In genomic region chr1:153841463-153841994, GRCh38 we compare ENCODE assay signal across 18 cellular contexts.
DNase-seq lines count a peak whose midpoint lies in the region; ATAC-seq and TF ChIP-seq lines count a peak whose summit lies in the region.
"Had no signal": no experiment of that assay in that cellular context is flagged by ENCODE, and none has a peak within 500 bp of the region (broad histone marks: within the 10 kb centered on the region; RNA-seq: fewer than 3 reads in every experiment).

No MANE protein-coding gene starts in this region.

- no peak overlapping the region for H2BK15ac ChIP-seq in mesenchymal stem cell (ENCODE audit: low read depth, poor library complexity, severe bottlenecking)
- no peak overlapping the region for H2BK15ac ChIP-seq in mesendoderm (replicated peaks; ENCODE audit: low read depth)

- no peak overlapping the region for H2AK5ac ChIP-seq in mesenchymal stem cell (ENCODE audit: low read length, severe bottlenecking)
- no peak overlapping the region for H2AK5ac ChIP-seq in mesendoderm (ENCODE audit: low read length)

- in situ Hi-C loops in astrocyte of the cerebellum (cut with HindIII; ENCODE audit: low sequenced_read_pairs), result no loop called here

- H2BK5ac ChIP-seq in mesenchymal stem cell (ENCODE audit: low read depth, low read length, poor library complexity, severe bottlenecking) (no peak overlapping the region), mesendoderm (ENCODE audit: low read length) (no peak overlapping the region)

- H3K27ac Mint-ChIP-seq in CD4-positive, alpha-beta T cell, result peak overlapping the region; percentile 64
- H3K27ac Mint-ChIP-seq: activated T-helper 1 cell treated with anti-CD3 and anti-CD28 coated beads, Interleukin-12 subunit alpha, Interleukin-12 subunit beta, Interleukin-2, Interleukin-4 antibody, amounts not matched to agents 30 ng/mL and 10 ng/mL and 1 ng/mL, durations not matched to agents 14 hours and 24 hours and 36 hours had no signal

- no peak overlapping the region for H4K91ac ChIP-seq in mesenchymal stem cell (ENCODE audit: low read length)

- H3K4ac ChIP-seq in mesenchymal stem cell (ENCODE audit: low read depth in 1 of 2, low read length in 2 of 2) (no peak overlapping the region), mesendoderm (ENCODE audit: low read depth, low read length) (no peak overlapping the region)

- H3K9me3 ChIP-seq in CD4-positive, alpha-beta T cell (ENCODE audit: control insufficient read depth, low read length), result no peaks in the 10 kb centered on the region
- H3K9me3 ChIP-seq in mesenchymal stem cell (ENCODE audit: control insufficient read depth, low read length) (no peaks in the 10 kb centered on the region), WERI-Rb-1 (ENCODE audit: severe bottlenecking) (no peaks in the 10 kb centered on the region)
- H3K9me3 ChIP-seq: Caco-2, left lung, prostate gland had no signal

- H3K36me3 ChIP-seq in mesenchymal stem cell (ENCODE audit: control insufficient read depth in 1 of 2, insufficient read depth in 2 of 2, low read depth in 1 of 2, low read length in 2 of 2), result no peaks in the 10 kb centered on the region
- no peaks in the 10 kb centered on the region for H3K36me3 ChIP-seq in mesendoderm (ENCODE audit: control insufficient read depth, insufficient read depth, low read length)
- peaks cover 12% of the 10 kb centered on the region for H3K36me3 ChIP-seq in WERI-Rb-1
- H3K36me3 ChIP-seq: left lung, prostate gland had no signal

- no peaks in the 10 kb centered on the region for H3K27me3 Mint-ChIP-seq in CD4-positive, alpha-beta T cell

- H3K9me3 Mint-ChIP-seq in CD4-positive, alpha-beta T cell, result no peaks in the 10 kb centered on the region
- H3K9me3 Mint-ChIP-seq: activated T-helper 1 cell treated with anti-CD3 and anti-CD28 coated beads, Interleukin-12 subunit alpha, Interleukin-12 subunit beta, Interleukin-2, Interleukin-4 antibody, amounts not matched to agents 30 ng/mL and 10 ng/mL and 1 ng/mL, durations not matched to agents 14 hours and 24 hours and 36 hours had no signal

- H3K36me3 Mint-ChIP-seq in CD4-positive, alpha-beta T cell (ENCODE audit: low read depth), result peaks cover 29% of the 10 kb centered on the region

- H3K9ac ChIP-seq in mesenchymal stem cell (ENCODE audit: low read length), result peak overlapping the region; percentile 2
- no peak overlapping the region for H3K9ac ChIP-seq in mesendoderm (ENCODE audit: low read length)

- H3K14ac ChIP-seq in mesenchymal stem cell (ENCODE audit: low read length in 2 of 2), result no peak overlapping the region

- POLR2A ChIA-PET in CD4-positive, alpha-beta T cell (lab: Charles Lee), result no interaction called here

- H3K27me3 ChIP-seq in CD4-positive, alpha-beta T cell (ENCODE audit: control insufficient read depth, insufficient read depth, low read length), result no peaks in the 10 kb centered on the region
- H3K27me3 ChIP-seq in mesenchymal stem cell (ENCODE audit: control insufficient read depth in 1 of 2, insufficient read depth in 1 of 2, low read length in 2 of 2) (no peaks in the 10 kb centered on the region), mesendoderm (ENCODE audit: insufficient read depth, low read length, poor library complexity) (no peaks in the 10 kb centered on the region), WERI-Rb-1 (ENCODE audit: insufficient read depth, low read depth, severe bottlenecking) (no peaks in the 10 kb centered on the region)
- H3K27me3 ChIP-seq: left lung had no signal

- DNase-seq in CD4-positive, alpha-beta T cell, result no peak
- DNase-seq in HCEC 1CT, result peak; percentile 43
- peak; percentile 1 for DNase-seq in astrocyte of the cerebellum (ENCODE audit: low read depth)
- DNase-seq in mesenchymal stem cell, result no peak
- no peak for DNase-seq in T-helper 2 cell
- DNase-seq in mesendoderm, result no peak
- DNase-seq in WERI-Rb-1, result no peak
- DNase-seq: activated CD4-positive, alpha-beta T cell treated with anti-CD3 and anti-CD28 coated beads, Interleukin-2, amount 50 U/mL, for 1 hour; Caco-2; dermis blood vessel endothelial cell; erythroblast; substantia nigra; T-helper 9 cell had no signal

- peaks cover 16% of the 10 kb centered on the region for H3K79me1 ChIP-seq in mesenchymal stem cell (replicated peaks; ENCODE audit: low read length, poor library complexity, severe bottlenecking)
- peaks cover 4% of the 10 kb centered on the region for H3K79me1 ChIP-seq in mesendoderm (ENCODE audit: low read length)

- no peak overlapping the region for H2AFZ ChIP-seq in mesenchymal stem cell (ENCODE audit: low read depth, low read length)

- no peak overlapping the region for H3K4me2 ChIP-seq in mesenchymal stem cell (ENCODE audit: low read length, poor library complexity, severe bottlenecking)
- H3K4me2 ChIP-seq in mesendoderm (ENCODE audit: low read length), result no peak overlapping the region

- H3K4me1 Mint-ChIP-seq in CD4-positive, alpha-beta T cell (ENCODE audit: low read depth), result peaks cover 33% of the 10 kb centered on the region

- no peak overlapping the region for H2BK120ac ChIP-seq in mesenchymal stem cell (ENCODE audit: low read depth, low read length)
- H2BK120ac ChIP-seq in mesendoderm (ENCODE audit: low read depth, low read length), result no peak overlapping the region

- CTCF ChIA-PET in CD4-positive, alpha-beta T cell (lab: Charles Lee), result interaction anchor here (0.9 kb wide), 1 partner anchor 11 kb away, joined by 3 read pairs; no protein-coding TSS in a partner anchor

- H4K8ac ChIP-seq in mesenchymal stem cell (ENCODE audit: low read length) (no peak overlapping the region), mesendoderm (ENCODE audit: low read depth, low read length) (no peak overlapping the region)

- no peak overlapping the region for H3K23ac ChIP-seq in mesenchymal stem cell (ENCODE audit: low read length in 2 of 2)
- no peak overlapping the region for H3K23ac ChIP-seq in mesendoderm (ENCODE audit: low read length)

- H3K27ac ChIP-seq in CD4-positive, alpha-beta T cell (ENCODE audit: low read depth, low read length), result no peak overlapping the region
- no peak overlapping the region for H3K27ac ChIP-seq in mesenchymal stem cell (ENCODE audit: low read length, poor library complexity, severe bottlenecking)
- H3K27ac ChIP-seq in mesendoderm (ENCODE audit: low read depth, low read length), result no peak overlapping the region
- H3K27ac ChIP-seq in WERI-Rb-1, result no peak overlapping the region
- H3K27ac ChIP-seq: left lung, prostate gland had no signal

- no peak for TF ChIP-seq CTCF in CD4-positive, alpha-beta T cell (IDR thresholded peaks at IDR 0.05)
- TF ChIP-seq CTCF in astrocyte of the cerebellum (IDR thresholded peaks at IDR 0.05; ENCODE audit: low read depth, low read length, missing control alignments), result no peak
- no peak for TF ChIP-seq CTCF in WERI-Rb-1 (IDR thresholded peaks at IDR 0.05; ENCODE audit: low read depth, low read length)

- H3K18ac ChIP-seq in mesenchymal stem cell (ENCODE audit: low read depth in 1 of 2, low read length in 2 of 2), result no peak overlapping the region
- H3K18ac ChIP-seq in mesendoderm (ENCODE audit: low read length), result no peak overlapping the region

- no peak overlapping the region for H3K4me3 Mint-ChIP-seq in CD4-positive, alpha-beta T cell
- H3K4me3 Mint-ChIP-seq: activated T-helper 1 cell treated with anti-CD3 and anti-CD28 coated beads, Interleukin-12 subunit alpha, Interleukin-12 subunit beta, Interleukin-2, Interleukin-4 antibody, amounts not matched to agents 30 ng/mL and 10 ng/mL and 1 ng/mL, durations not matched to agents 14 hours and 24 hours and 36 hours had no signal

- intact Hi-C loops in CD4-positive, alpha-beta T cell (cut with DNase I, micrococcal nuclease), result no loop called here

- no peak for ATAC-seq in CD4-positive, alpha-beta T cell (ENCODE audit: poor library complexity)
- ATAC-seq in HG03342 (IDR thresholded peaks at IDR 0.05; ENCODE audit: unreplicated experiment), result no peak
- ATAC-seq: Right ventricle myocardium inferior had no signal

- H3K79me2 ChIP-seq in mesendoderm (ENCODE audit: control insufficient read depth, insufficient read depth, low read length), result peaks cover 2% of the 10 kb centered on the region

- 91% methylated on average over 2 of the region's 3 CpGs for WGBS in mesenchymal stem cell
- no CpG with 5 or more reads among the region's 3 CpGs for WGBS in mesendoderm (ENCODE audit: extremely low coverage, insufficient coverage, low lambda C conversion rate)

- H3K4me3 ChIP-seq in astrocyte of the cerebellum (ENCODE audit: low read depth, low read length) (no peak overlapping the region), mesenchymal stem cell (ENCODE audit: insufficient read depth in 1 of 2, low read depth in 1 of 2, low read length in 2 of 2) (peak overlapping the region in 1 of 2 experiments; percentile 21), mesendoderm (ENCODE audit: low read length) (no peak overlapping the region), WERI-Rb-1 (ENCODE audit: low read depth, low read length) (no peak overlapping the region)
- H3K4me3 ChIP-seq: left lung, prostate gland had no signal

- H4K5ac ChIP-seq in mesendoderm (ENCODE audit: low read length), result no peak overlapping the region

- H2BK12ac ChIP-seq in mesenchymal stem cell (ENCODE audit: low read length in 2 of 2), result no peak overlapping the region

- H3K56ac ChIP-seq in mesendoderm (ENCODE audit: low read length), result no peak overlapping the region

- H3K4me1 ChIP-seq in mesenchymal stem cell (ENCODE audit: control insufficient read depth, insufficient read depth, low read depth, low read length) (peaks cover 5% of the 10 kb centered on the region), mesendoderm (ENCODE audit: control insufficient read depth, low read depth, low read length) (no peaks in the 10 kb centered on the region)
- H3K4me1 ChIP-seq: Caco-2, prostate gland had no signal

Comparison
In these comparisons a context has a peak if more than half of its experiments do, and no peak if none do; other contexts are left out.
1. DNase-seq: peak in HCEC 1CT (single experiment) and astrocyte of the cerebellum (single experiment); none in CD4-positive, alpha-beta T cell (0 of 10), mesenchymal stem cell (single experiment), T-helper 2 cell (0 of 5), mesendoderm (single experiment) and WERI-Rb-1 (single experiment).